In the genomic region with DNA sequence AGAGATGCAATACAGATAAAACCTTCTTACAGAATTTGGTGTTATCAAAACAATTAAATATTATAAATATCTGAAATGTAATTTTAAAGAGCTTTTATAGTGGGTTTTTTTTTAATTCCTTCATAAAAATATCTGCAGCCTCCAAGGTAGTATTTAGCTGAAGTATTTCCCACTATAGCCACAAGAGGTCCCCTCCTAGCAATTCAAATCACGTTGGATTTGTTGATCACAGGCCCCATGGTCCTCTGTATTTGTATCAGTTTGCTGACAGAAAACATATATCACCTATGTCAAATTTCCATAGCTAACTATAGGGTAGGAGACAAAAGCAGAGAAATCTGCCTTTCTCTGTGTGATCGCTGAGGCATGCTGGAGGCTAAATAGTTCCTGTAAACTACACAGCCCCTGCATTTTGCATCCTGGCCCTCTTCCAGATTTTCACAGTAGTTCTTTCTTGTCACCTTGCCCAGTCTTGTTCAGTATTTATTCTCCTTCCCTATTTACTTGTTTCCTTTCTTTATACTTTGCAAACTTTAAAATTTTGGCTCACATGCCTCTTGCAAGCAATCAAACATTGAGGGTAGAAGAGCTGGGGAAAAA, we compare ENCODE assay signal across 8 cellular contexts. TPM values are rescaled to one million over a fixed set of nuclear protein-coding genes. Genes with fewer than 3 reads are reported as not detected.
DNase-seq lines count a peak whose midpoint lies in the region; ATAC-seq, FAIRE-seq and TF ChIP-seq lines count a peak whose summit lies in the region.

No MANE protein-coding gene starts in this region.

- TF ChIP-seq POLR2A in GM12892 (IDR thresholded peaks at IDR 0.05; ENCODE audit: low read depth, low read length): no peak

- no peaks in the 10 kb centered on the region for H3K9me3 ChIP-seq in CD4-positive, alpha-beta memory T cell (ENCODE audit: control insufficient read depth in 1 of 2, low read length in 2 of 2)

- FAIRE-seq in GM12892 (lab: Jason Lieb, UNC): peak; percentile 42

- POLR2A ChIA-PET in CD4-positive, alpha-beta memory T cell (lab: Charles Lee; ENCODE audit: partially characterized antibody): interaction anchor here (0.8 to 2.7 kb wide), 5 partner anchors 67 to 84 kb away, joined by 3 to 29 read pairs (median 6); no protein-coding TSS in a partner anchor

- no peak overlapping the region for H3K27ac ChIP-seq in CD4-positive, alpha-beta memory T cell (ENCODE audit: low read depth, low read length)

- H3K27ac Mint-ChIP-seq in CD4-positive, alpha-beta memory T cell: peak overlapping the region in 1 of 7 donors; percentile 52
- no peak overlapping the region for H3K27ac Mint-ChIP-seq in activated T-helper 17 cell treated with anti-CD3 and anti-CD28 coated beads, Interleukin-2, amount 50 U/mL, for 72 hours

- peaks cover 14% of the 10 kb centered on the region for H3K27me3 ChIP-seq in CD4-positive, alpha-beta memory T cell (ENCODE audit: insufficient read depth, low read length)

- no peaks in the 10 kb centered on the region for H3K36me3 ChIP-seq in CD4-positive, alpha-beta memory T cell (ENCODE audit: insufficient read depth, low read length)

- H3K4me3 ChIP-seq in CD4-positive, alpha-beta memory T cell (ENCODE audit: low read length in 2 of 2): no peak overlapping the region
- H3K4me3 ChIP-seq in skeletal muscle cell (ENCODE audit: low read depth, low read length): no peak overlapping the region

- CTCF ChIA-PET in CD4-positive, alpha-beta memory T cell (lab: Charles Lee; ENCODE audit: partially characterized antibody): interaction anchor here (0.7 to 10.1 kb wide), 30 partner anchors 9 to 1199 kb away, joined by 3 to 433 read pairs (median 6); no protein-coding TSS in a partner anchor

- H3K4me3 Mint-ChIP-seq in CD4-positive, alpha-beta memory T cell: no peak overlapping the region
- no peak overlapping the region for H3K4me3 Mint-ChIP-seq in activated T-helper 17 cell treated with anti-CD3 and anti-CD28 coated beads, Interleukin-2, amount 50 U/mL, for 72 hours

- H3K36me3 Mint-ChIP-seq in CD4-positive, alpha-beta memory T cell: no peaks in the 10 kb centered on the region
- no peaks in the 10 kb centered on the region for H3K36me3 Mint-ChIP-seq in activated T-helper 17 cell treated with anti-CD3 and anti-CD28 coated beads, Interleukin-2, amount 50 U/mL, for 72 hours (ENCODE audit: low read depth)

- H3K4me1 Mint-ChIP-seq in CD4-positive, alpha-beta memory T cell: peaks cover 2 to 19% (median 13%) of the 10 kb centered on the region in 4 donors
- H3K4me1 Mint-ChIP-seq in activated T-helper 17 cell treated with anti-CD3 and anti-CD28 coated beads, Interleukin-2, amount 50 U/mL, for 72 hours: peaks cover 5% of the 10 kb centered on the region

- H3K9me3 Mint-ChIP-seq in CD4-positive, alpha-beta memory T cell: peaks cover 0 to 14% (median 5%) of the 10 kb centered on the region in 8 donors
- H3K9me3 Mint-ChIP-seq in activated T-helper 17 cell treated with anti-CD3 and anti-CD28 coated beads, Interleukin-2, amount 50 U/mL, for 72 hours: peaks cover 5% of the 10 kb centered on the region

- intact Hi-C loops in CD4-positive, alpha-beta memory T cell (cut with micrococcal nuclease): loop anchor here (1.0 to 5.0 kb wide), 4 partner anchors 31 to 460 kb away; no protein-coding TSS in a partner anchor
- intact Hi-C loops in left cardiac atrium (cut with DNase I): loop anchor here (2.0 to 10.0 kb wide), 2 partner anchors 67 to 83 kb away; no protein-coding TSS in a partner anchor

- peaks cover 5% of the 10 kb centered on the region for H3K4me1 ChIP-seq in CD4-positive, alpha-beta memory T cell (ENCODE audit: insufficient read depth, low read length)

- peak; percentile 74 for ATAC-seq in HG02870 (IDR thresholded peaks at IDR 0.05; ENCODE audit: unreplicated experiment)
- peak; percentile 59 for ATAC-seq in activated T-helper 17 cell treated with anti-CD3 and anti-CD28 coated beads, Interleukin-2, amount 50 U/mL, for 72 hours (replicated peaks)
- ATAC-seq in left cardiac atrium: peak; percentile 70 to 80
- ATAC-seq in HG03108 (IDR thresholded peaks at IDR 0.05; ENCODE audit: unreplicated experiment): no peak

- H3K27me3 Mint-ChIP-seq in CD4-positive, alpha-beta memory T cell: peaks cover 23% of the 10 kb centered on the region in 2 donors
- peaks cover 28% of the 10 kb centered on the region for H3K27me3 Mint-ChIP-seq in activated T-helper 17 cell treated with anti-CD3 and anti-CD28 coated beads, Interleukin-2, amount 50 U/mL, for 72 hours

- DNase-seq in CD4-positive, alpha-beta memory T cell: peak; percentile 40 to 61 (median 56)
- peak; percentile 14 for DNase-seq in GM12892 (ENCODE audit: insufficient read length)
- DNase-seq in NCI-H2029 (lab: John Stamatoyannopoulos, UW): peak; percentile 16
- DNase-seq in left cardiac atrium: no peak
- peak; percentile 27 for DNase-seq in skeletal muscle cell (ENCODE audit: low read depth)

RNA-seq across cellular contexts. Expression of a gene that starts 1.8 kb away (rescaled TPM):
- total RNA-seq in CD4-positive, alpha-beta memory T cell: not detected
- polyA plus RNA-seq in CD4-positive, alpha-beta memory T cell: not detected
- 0.38 TPM for polyA plus RNA-seq in GM12892 (2012; ENCODE audit: missing spikeins)
- total RNA-seq in activated T-helper 17 cell treated with anti-CD3 and anti-CD28 coated beads, Interleukin-2, amount 50 U/mL, for 72 hours: 1 to 10 TPM in 1 of 2 donors, not detected in 1; 5.7 TPM
- 10 to 100 TPM; 42.3 to 48.7 TPM for total RNA-seq in left cardiac atrium

Comparison
In these comparisons a context has a peak if more than half of its experiments do, and no peak if none do; other contexts are left out.
1. RNA of a gene that starts 1.8 kb away (total RNA-seq): 42.3 to 48.7 TPM in left cardiac atrium; 5.7 TPM in activated T-helper 17 cell treated with anti-CD3 and anti-CD28 coated beads, Interleukin-2, amount 50 U/mL, for 72 hours and not detected in CD4-positive, alpha-beta memory T cell; every median in the first group is over 4 times any median in the second.